1 cellular context compared by ENCODE assay signal in genomic region chr19:15448778-15449619, GRCh38.
TF ChIP-seq lines count a peak whose summit lies in the region.

No MANE protein-coding gene starts in this region.

TF ChIP-seq in HepG2, 621 proteins besides CTCF, POLR2A, EP300 and RAD21 (continued from another document):
- TF ChIP-seq TFDP1 (CRISPR knock-in tag; IDR thresholded peaks at IDR 0.05; ENCODE audit: borderline replicate concordance) (no peak), SCMH1 (CRISPR knock-in tag; IDR thresholded peaks at IDR 0.05; ENCODE audit: borderline replicate concordance) (no peak), MED8 (CRISPR knock-in tag; IDR thresholded peaks at IDR 0.05; ENCODE audit: insufficient replicate concordance) (no peak), MTA3 (CRISPR knock-in tag; IDR thresholded peaks at IDR 0.05) (no peak)
